ENCODE assay signal across 10 cellular contexts in genomic region chr5:143245929-143246561, GRCh38.
DNase-seq lines count a peak whose midpoint lies in the region; ATAC-seq, FAIRE-seq and TF ChIP-seq lines count a peak whose summit lies in the region.
"Had no signal": no experiment of that assay in that cellular context is flagged by ENCODE, and none has a peak within 500 bp of the region (broad histone marks: within the 10 kb centered on the region; RNA-seq: fewer than 3 reads in every experiment).

No MANE protein-coding gene starts in this region.

- no peaks in the 10 kb centered on the region for H3K36me3 ChIP-seq in bronchial epithelial cell (ENCODE audit: control insufficient read depth, insufficient read depth, low read length)
- H3K36me3 ChIP-seq: neutrophil had no signal

- ATAC-seq in omental fat pad (ENCODE audit: low FRiP score) (peak; percentile 45), GM21515 (IDR thresholded peaks at IDR 0.05; ENCODE audit: unreplicated experiment) (no peak), GM18861 (IDR thresholded peaks at IDR 0.05; ENCODE audit: unreplicated experiment) (no peak)

- no peak overlapping the region for H3K4me3 ChIP-seq in bronchial epithelial cell (ENCODE audit: low read depth, low read length)

- no peaks in the 10 kb centered on the region for H3K27me3 ChIP-seq in bronchial epithelial cell (ENCODE audit: control insufficient read depth, insufficient read depth, low read length)
- H3K27me3 ChIP-seq: neutrophil had no signal

- TF ChIP-seq CTCF in bronchial epithelial cell (IDR thresholded peaks at IDR 0.05; ENCODE audit: insufficient read depth, low read length, severe bottlenecking) (no peak), omental fat pad (IDR thresholded peaks at IDR 0.05) (no peak)

- FAIRE-seq in bronchial epithelial cell (lab: Jason Lieb, UNC), result peak; percentile 86

- peak; percentile 98 for DNase-seq in Daoy (ENCODE audit: low read depth)
- peak; percentile 92 for DNase-seq in NCI-H2196 (lab: John Stamatoyannopoulos, UW; ENCODE audit: unreplicated experiment)
- DNase-seq in bronchial epithelial cell (ENCODE audit: low read depth), result peak; percentile 98
- no peak for DNase-seq in omental fat pad (ENCODE audit: low spot score)
- DNase-seq in activated CD4-positive, alpha-beta T cell treated with anti-CD3 and anti-CD28 coated beads, Interleukin-2, amount 50 U/mL, for 1 hour, result no peak
- DNase-seq in stimulated activated CD4-positive, alpha-beta T cell treated with anti-CD3 and anti-CD28 coated beads, Interleukin-1b, Interleukin-23, amount 100 ng/mL, for 48 hours, result no peak
- DNase-seq: cortex of kidney had no signal

Comparison
In these comparisons a context has a peak if more than half of its experiments do, and no peak if none do; other contexts are left out.
1. DNase-seq: peak in Daoy (single experiment), NCI-H2196 (single experiment) and bronchial epithelial cell (single experiment); none in omental fat pad (single experiment), activated CD4-positive, alpha-beta T cell treated with anti-CD3 and anti-CD28 coated beads, Interleukin-2, amount 50 U/mL, for 1 hour (single experiment) and stimulated activated CD4-positive, alpha-beta T cell treated with anti-CD3 and anti-CD28 coated beads, Interleukin-1b, Interleukin-23, amount 100 ng/mL, for 48 hours (single experiment).